ENCODE assay signal across 8 cellular contexts in genomic region chr4:88539322-88540068, GRCh38. TPM values are rescaled to one million over a fixed set of nuclear protein-coding genes. Genes with fewer than 3 reads are reported as not detected.
DNase-seq lines count a peak whose midpoint lies in the region; ATAC-seq and TF ChIP-seq lines count a peak whose summit lies in the region.
"Not testable (repeated sequence)": the region's sequence is repeated elsewhere in the genome, so short reads cannot be mapped to it uniquely, and the experiment has no call there.

No MANE protein-coding gene starts in this region.

- not testable (repeated sequence) for H3K9me3 ChIP-seq in AG04450 (ENCODE audit: control insufficient read depth, insufficient read depth, low read length)

- H3K4me1 Mint-ChIP-seq in naive thymus-derived CD8-positive, alpha-beta T cell: not testable (repeated sequence)

- not testable (repeated sequence) for H3K27me3 Mint-ChIP-seq in naive thymus-derived CD8-positive, alpha-beta T cell

- not testable (repeated sequence) for H3K36me3 Mint-ChIP-seq in naive thymus-derived CD8-positive, alpha-beta T cell

- not testable (repeated sequence) for H3K27me3 ChIP-seq in AG04450 (ENCODE audit: control insufficient read depth, insufficient read depth, low read length)

- peak; percentile 54 for TF ChIP-seq CTCF in AG04450 (IDR thresholded peaks at IDR 0.05; ENCODE audit: low read depth, low read length)

- CTCF ChIA-PET in AG04450 (lab: Charles Lee): interaction anchor here (0.6 to 2.3 kb wide), 35 partner anchors 9 to 589 kb away, joined by 3 to 23 read pairs (median 3); partner anchors contain the start of gene FAM13A

- ATAC-seq in naive thymus-derived CD8-positive, alpha-beta T cell: peak in 1 of 2 donors; percentile 46

- POLR2A ChIA-PET in AG04450 (lab: Yijun Ruan, JAX): not testable (repeated sequence)
- POLR2A ChIA-PET in naive thymus-derived CD8-positive, alpha-beta T cell (lab: Charles Lee): interaction anchor here (1.2 kb wide), 1 partner anchor 53 kb away, joined by 6 read pairs; the partner anchor contains the start of gene HERC3

- not testable (repeated sequence) for H3K27ac ChIP-seq in AG04450 (ENCODE audit: low read depth, low read length)

- peak overlapping the region in 3 of 10 donors; percentile 37 to 44 (median 40) for H3K4me3 Mint-ChIP-seq in naive thymus-derived CD8-positive, alpha-beta T cell

- H3K4me3 ChIP-seq in AG04450 (ENCODE audit: low read depth, low read length): not testable (repeated sequence)

- not testable (repeated sequence) for H3K9me3 Mint-ChIP-seq in naive thymus-derived CD8-positive, alpha-beta T cell

- not testable (repeated sequence) for DNase-seq in AG04450 (ENCODE audit: low read depth, low spot score)
- DNase-seq in GOT3 (lab: John Stamatoyannopoulos, UW) (peak; percentile 6), NCI-H774 (lab: John Stamatoyannopoulos, UW) (peak; percentile 13), amniotic epithelial cell (ENCODE audit: low read depth) (peak; percentile 55), globus pallidus (ENCODE audit: low spot score) (peak; percentile 33)
- DNase-seq in activated CD4-positive, alpha-beta T cell treated with anti-CD3 and anti-CD28 coated beads for 4 hours: peak; percentile 72 to 80
- peak; percentile 49 to 87 (median 70) for DNase-seq in naive thymus-derived CD8-positive, alpha-beta T cell
- DNase-seq in stimulated activated CD8-positive, alpha-beta memory T cell treated with anti-CD3 and anti-CD28 coated beads, Interleukin-12 subunit alpha, Interleukin-12 subunit beta, amount 100 ng/mL, for 1 hour (ENCODE audit: low read depth): peak; percentile 60

- H3K27ac Mint-ChIP-seq in naive thymus-derived CD8-positive, alpha-beta T cell: peak overlapping the region in 5 of 10 donors; percentile 50 to 78 (median 57)

RNA-seq across cellular contexts. Expression of gene PYURF, which starts 15.9 kb away (rescaled TPM):
- polyA plus RNA-seq in AG04450 (2011; rRNA removed): 50.5 and 65.7 TPM in 2 replicates
- 6.1 and 9.4 TPM in 2 replicates for polyA minus RNA-seq in AG04450 (2011; rRNA and poly(A)+ RNA removed)
- 10 to 100 TPM; 50.6 to 53.4 TPM for total RNA-seq in naive thymus-derived CD8-positive, alpha-beta T cell
- polyA plus RNA-seq in naive thymus-derived CD8-positive, alpha-beta T cell: 100 to 1,000 TPM; 255 to 322 (median 268) TPM

RNA-seq across cellular contexts. Expression of gene HERC3, which starts 52.8 kb away (rescaled TPM):
- polyA plus RNA-seq in AG04450 (2011; rRNA removed): 9.3 and 10.3 TPM in 2 replicates
- 13.1 and 15.4 TPM in 2 replicates for polyA minus RNA-seq in AG04450 (2011; rRNA and poly(A)+ RNA removed)
- total RNA-seq in naive thymus-derived CD8-positive, alpha-beta T cell: 100 to 1,000 TPM in 1 of 2 experiments, 10 to 100 TPM in 1; 91.8 to 111 TPM
- 10 to 100 TPM; 29.7 to 37.1 (median 33.6) TPM for polyA plus RNA-seq in naive thymus-derived CD8-positive, alpha-beta T cell
